In the genomic region with DNA sequence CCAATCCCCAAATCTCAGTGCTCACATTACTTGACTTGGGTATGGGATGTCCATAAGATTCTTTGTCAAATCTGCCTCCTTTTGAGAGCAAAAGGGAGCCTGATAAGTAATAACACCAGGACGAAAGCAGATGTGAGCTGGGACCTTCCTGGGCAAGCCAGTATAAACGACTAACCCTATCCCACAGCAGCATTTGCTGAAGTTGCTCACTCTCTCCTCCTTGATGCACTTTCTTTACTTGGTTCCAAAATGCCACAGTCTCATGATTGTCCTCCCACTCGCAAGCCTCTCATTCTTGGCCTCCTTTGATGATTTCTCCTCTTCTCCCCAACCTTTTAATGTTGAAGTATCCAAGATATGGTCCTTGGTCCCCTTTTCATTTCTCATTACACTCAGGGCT, we compare ENCODE assay signal across 25 cellular contexts. TPM values are rescaled to one million over a fixed set of nuclear protein-coding genes. Genes with fewer than 3 reads are reported as not detected.
DNase-seq lines count a peak whose midpoint lies in the region; ATAC-seq, FAIRE-seq and TF ChIP-seq lines count a peak whose summit lies in the region.
"Had no signal": no experiment of that assay in that cellular context is flagged by ENCODE, and none has a peak within 500 bp of the region (broad histone marks: within the 10 kb centered on the region; RNA-seq: fewer than 3 reads in every experiment).

No MANE protein-coding gene starts in this region.

- no peak overlapping the region for H3K27ac ChIP-seq in naive thymus-derived CD4-positive, alpha-beta T cell (ENCODE audit: low read depth, low read length)
- H3K27ac ChIP-seq: GM23248 had no signal

- no peaks in the 10 kb centered on the region for H3K27me3 Mint-ChIP-seq in activated CD8-positive, alpha-beta memory T cell treated with anti-CD3 and anti-CD28 coated beads, Interleukin-2, amount 10 ng/mL, durations not matched to agents 7 days and 5 days
- H3K27me3 Mint-ChIP-seq in activated naive CD8-positive, alpha-beta T cell, result no peaks in the 10 kb centered on the region
- H3K27me3 Mint-ChIP-seq in stimulated activated memory B cell treated with anti-CD40 and anti-IgM and Interleukin-4, amounts not matched to agents 10 μg/mL and 1 μg/mL and 100 μg/mL, for 72 hours, result no peaks in the 10 kb centered on the region
- H3K27me3 Mint-ChIP-seq in naive thymus-derived CD4-positive, alpha-beta T cell, result no peaks in the 10 kb centered on the region
- H3K27me3 Mint-ChIP-seq: CD4-positive, alpha-beta T cell had no signal

- no peak for TF ChIP-seq CTCF in BE2C (IDR thresholded peaks at IDR 0.05; ENCODE audit: low read depth, low read length)

- H3K4me1 ChIP-seq in naive thymus-derived CD4-positive, alpha-beta T cell (ENCODE audit: control insufficient read depth in 2 of 2, insufficient read depth in 2 of 2, low read length in 2 of 2), result peaks cover 7 to 13% of the 10 kb centered on the region in 2 donors
- H3K4me1 ChIP-seq in BE2C, result no peaks in the 10 kb centered on the region
- H3K4me1 ChIP-seq: Caco-2 had no signal

- no peak for ATAC-seq in activated CD8-positive, alpha-beta memory T cell treated with anti-CD3 and anti-CD28 coated beads, Interleukin-2, amount 10 ng/mL, durations not matched to agents 7 days and 5 days
- no peak for ATAC-seq in stimulated activated memory B cell treated with anti-CD40 and anti-IgM and Interleukin-4, amounts not matched to agents 10 μg/mL and 1 μg/mL and 100 μg/mL, for 72 hours
- ATAC-seq in naive thymus-derived CD4-positive, alpha-beta T cell, result no peak
- ATAC-seq: GM12878 had no signal

- no peak for TF ChIP-seq POLR2A in GM12892 (IDR thresholded peaks at IDR 0.05; ENCODE audit: low read depth, low read length)

- no peak overlapping the region for H3K4me3 ChIP-seq in naive thymus-derived CD4-positive, alpha-beta T cell (ENCODE audit: low read length)
- H3K4me3 ChIP-seq in BE2C (ENCODE audit: low read depth, low read length), result no peak overlapping the region
- H3K4me3 ChIP-seq: GM12878, GM23248 had no signal

- CTCF ChIA-PET in activated CD8-positive, alpha-beta memory T cell treated with anti-CD3 and anti-CD28 coated beads, Interleukin-2, amount 10 ng/mL, durations not matched to agents 7 days and 5 days (lab: Charles Lee), result interaction anchor here (0.9 to 2.3 kb wide), 5 partner anchors 15 to 45 kb away, joined by 3 to 7 read pairs (median 4); partner anchors contain the start of gene TAGAP
- CTCF ChIA-PET in naive thymus-derived CD4-positive, alpha-beta T cell (lab: Charles Lee), result interaction anchor here (1.0 to 1.6 kb wide), 4 partner anchors 12 to 50 kb away, joined by 3 to 4 read pairs (median 3); no protein-coding TSS in a partner anchor

- peaks cover 28% of the 10 kb centered on the region for H3K4me1 Mint-ChIP-seq in activated CD8-positive, alpha-beta memory T cell treated with anti-CD3 and anti-CD28 coated beads, Interleukin-2, amount 10 ng/mL, durations not matched to agents 7 days and 5 days
- peaks cover 60% of the 10 kb centered on the region for H3K4me1 Mint-ChIP-seq in activated naive CD8-positive, alpha-beta T cell (ENCODE audit: low read depth)
- H3K4me1 Mint-ChIP-seq in stimulated activated memory B cell treated with anti-CD40 and anti-IgM and Interleukin-4, amounts not matched to agents 10 μg/mL and 1 μg/mL and 100 μg/mL, for 72 hours, result peaks cover 29% of the 10 kb centered on the region
- H3K4me1 Mint-ChIP-seq in naive thymus-derived CD4-positive, alpha-beta T cell, result peaks cover 20 to 24% (median 22%) of the 10 kb centered on the region in 7 donors

- H3K9me3 Mint-ChIP-seq in activated CD8-positive, alpha-beta memory T cell treated with anti-CD3 and anti-CD28 coated beads, Interleukin-2, amount 10 ng/mL, durations not matched to agents 7 days and 5 days (ENCODE audit: low read depth), result no peaks in the 10 kb centered on the region
- H3K9me3 Mint-ChIP-seq in activated naive CD8-positive, alpha-beta T cell (ENCODE audit: low read depth), result no peaks in the 10 kb centered on the region
- no peaks in the 10 kb centered on the region for H3K9me3 Mint-ChIP-seq in stimulated activated memory B cell treated with anti-CD40 and anti-IgM and Interleukin-4, amounts not matched to agents 10 μg/mL and 1 μg/mL and 100 μg/mL, for 72 hours
- H3K9me3 Mint-ChIP-seq in naive thymus-derived CD4-positive, alpha-beta T cell, result peaks cover 0 to 3% (median 0%) of the 10 kb centered on the region in 11 donors
- H3K9me3 Mint-ChIP-seq: CD4-positive, alpha-beta T cell had no signal

- FAIRE-seq in GM12892 (lab: Jason Lieb, UNC), result peak; percentile 42
- FAIRE-seq: A204.1, GM12878, GM19239, HTR-8/SVneo had no signal

- POLR2A ChIA-PET in naive thymus-derived CD4-positive, alpha-beta T cell (lab: Charles Lee), result interaction anchor here (0.8 to 1.0 kb wide), 3 partner anchors 10 to 235 kb away, joined by 3 read pairs; no protein-coding TSS in a partner anchor

- intact Hi-C loops in naive thymus-derived CD4-positive, alpha-beta T cell (cut with micrococcal nuclease), result no loop called here

- DNase-seq in activated CD8-positive, alpha-beta memory T cell treated with anti-CD3 and anti-CD28 coated beads, Interleukin-2, amount 10 ng/mL, durations not matched to agents 7 days and 5 days, result peak; percentile 27
- DNase-seq in activated CD8-positive, alpha-beta memory T cell treated with anti-CD3 and anti-CD28 coated beads, Interleukin-2, amount 50 U/mL, for 4 hours, result no peak
- no peak for DNase-seq in GM12892 (ENCODE audit: insufficient read length)
- DNase-seq in naive thymus-derived CD4-positive, alpha-beta T cell, result no peak
- DNase-seq in BE2C, result no peak
- no peak for DNase-seq in NK-92 treated with Interleukin-12 subunit alpha and Interleukin-12 subunit beta, amount 100 ng/mL, for 24 hours (lab: John Stamatoyannopoulos, UW)
- DNase-seq: Caco-2; CD4-positive, alpha-beta T cell; DMS153; GM23248; HCEC 1CT; IMR-90; NCI-H1417 treated with DMSO at 0.1 percent for 48 hours; NCI-H187 treated with DMSO at 0.1 percent for 48 hours; NCI-H2227 treated with DMSO at 0.1 percent for 48 hours; NCI-H524; NCI-H82 had no signal

- H3K27ac Mint-ChIP-seq in activated CD8-positive, alpha-beta memory T cell treated with anti-CD3 and anti-CD28 coated beads, Interleukin-2, amount 10 ng/mL, durations not matched to agents 7 days and 5 days, result no peak overlapping the region
- peak overlapping the region; percentile 64 for H3K27ac Mint-ChIP-seq in activated naive CD8-positive, alpha-beta T cell
- H3K27ac Mint-ChIP-seq in stimulated activated memory B cell treated with anti-CD40 and anti-IgM and Interleukin-4, amounts not matched to agents 10 μg/mL and 1 μg/mL and 100 μg/mL, for 72 hours, result peak overlapping the region; percentile 15
- H3K27ac Mint-ChIP-seq in naive thymus-derived CD4-positive, alpha-beta T cell, result no peak overlapping the region
- H3K27ac Mint-ChIP-seq: CD4-positive, alpha-beta T cell had no signal

- no peak overlapping the region for H3K4me3 Mint-ChIP-seq in activated CD8-positive, alpha-beta memory T cell treated with anti-CD3 and anti-CD28 coated beads, Interleukin-2, amount 10 ng/mL, durations not matched to agents 7 days and 5 days
- no peak overlapping the region for H3K4me3 Mint-ChIP-seq in activated naive CD8-positive, alpha-beta T cell
- no peak overlapping the region for H3K4me3 Mint-ChIP-seq in stimulated activated memory B cell treated with anti-CD40 and anti-IgM and Interleukin-4, amounts not matched to agents 10 μg/mL and 1 μg/mL and 100 μg/mL, for 72 hours
- no peak overlapping the region for H3K4me3 Mint-ChIP-seq in naive thymus-derived CD4-positive, alpha-beta T cell
- H3K4me3 Mint-ChIP-seq: CD4-positive, alpha-beta T cell had no signal

- no peaks in the 10 kb centered on the region for H3K9me3 ChIP-seq in naive thymus-derived CD4-positive, alpha-beta T cell (ENCODE audit: control insufficient read depth in 2 of 3, low read length in 3 of 3)
- no peaks in the 10 kb centered on the region for H3K9me3 ChIP-seq in BE2C
- H3K9me3 ChIP-seq: Caco-2 had no signal

- peaks cover 1% of the 10 kb centered on the region for H3K36me3 Mint-ChIP-seq in activated CD8-positive, alpha-beta memory T cell treated with anti-CD3 and anti-CD28 coated beads, Interleukin-2, amount 10 ng/mL, durations not matched to agents 7 days and 5 days
- H3K36me3 Mint-ChIP-seq in activated naive CD8-positive, alpha-beta T cell, result peaks cover 2% of the 10 kb centered on the region
- H3K36me3 Mint-ChIP-seq in stimulated activated memory B cell treated with anti-CD40 and anti-IgM and Interleukin-4, amounts not matched to agents 10 μg/mL and 1 μg/mL and 100 μg/mL, for 72 hours, result no peaks in the 10 kb centered on the region
- H3K36me3 Mint-ChIP-seq in naive thymus-derived CD4-positive, alpha-beta T cell, result peaks cover 0 to 17% (median 0%) of the 10 kb centered on the region in 5 donors

- H3K27me3 ChIP-seq in naive thymus-derived CD4-positive, alpha-beta T cell (ENCODE audit: control insufficient read depth in 2 of 2, insufficient read depth in 2 of 2, low read length in 2 of 2), result no peaks in the 10 kb centered on the region
- H3K27me3 ChIP-seq in BE2C, result peaks cover 28% of the 10 kb centered on the region

- no peaks in the 10 kb centered on the region for H3K36me3 ChIP-seq in naive thymus-derived CD4-positive, alpha-beta T cell (ENCODE audit: control insufficient read depth in 2 of 3, insufficient read depth in 3 of 3, low read length in 3 of 3)
- no peaks in the 10 kb centered on the region; the same call in 1 of the 2 replicates for H3K36me3 ChIP-seq in BE2C

RNA-seq across cellular contexts. Expression of gene TAGAP, which starts 44.7 kb away (rescaled TPM):
- total RNA-seq in activated CD8-positive, alpha-beta memory T cell treated with anti-CD3 and anti-CD28 coated beads, Interleukin-2, amount 10 ng/mL, durations not matched to agents 7 days and 5 days, result 10 to 100 TPM; 44.8 to 53.0 TPM
- polyA plus RNA-seq in GM12892 (2012; ENCODE audit: missing spikeins), result 7.1 TPM
- total RNA-seq in naive thymus-derived CD4-positive, alpha-beta T cell, result 100 to 1,000 TPM in 2 of 5 experiments, 10 to 100 TPM in 3; 53.5 to 222 (median 84.0) TPM
- 100 to 1,000 TPM; 151 to 210 TPM for polyA plus RNA-seq in naive thymus-derived CD4-positive, alpha-beta T cell
- not detected for polyA plus RNA-seq in BE2C (2012; ENCODE audit: insufficient read depth, insufficient read length, low read depth)
- total RNA-seq: Caco-2, GM23248, IMR-90, RPMI7951 had no signal
- polyA plus RNA-seq: BJ, GM23248, IMR-90 had no signal

Comparison
In these comparisons a context has a peak if more than half of its experiments do, and no peak if none do; other contexts are left out.
1. H3K27ac Mint-ChIP-seq: peak in activated naive CD8-positive, alpha-beta T cell (single experiment) and stimulated activated memory B cell treated with anti-CD40 and anti-IgM and Interleukin-4, amounts not matched to agents 10 μg/mL and 1 μg/mL and 100 μg/mL, for 72 hours (single experiment); none in activated CD8-positive, alpha-beta memory T cell treated with anti-CD3 and anti-CD28 coated beads, Interleukin-2, amount 10 ng/mL, durations not matched to agents 7 days and 5 days (single experiment) and naive thymus-derived CD4-positive, alpha-beta T cell (0 of 9).